Comparison of ENCODE assay signal across 1 cellular context in genomic region chr17:81909966-81910839, GRCh38.
A peak's percentile ranks its signal among the peaks of the same experiment; 100 is the strongest.
TF ChIP-seq lines count a peak whose summit lies in the region.

No MANE protein-coding gene starts in this region.

TF ChIP-seq in HepG2, 621 proteins besides CTCF, POLR2A, EP300 and RAD21 (continued from another document and continues in another):
- peak; percentile 59; the same call in 1 of the 2 replicates for TF ChIP-seq SAFB2 (CRISPR knock-in tag; IDR thresholded peaks at IDR 0.05; ENCODE audit: borderline replicate concordance, low read depth)
- TF ChIP-seq ZNF503 (CRISPR knock-in tag; IDR thresholded peaks at IDR 0.05): peak; percentile 81; the same call in 1 of the 2 replicates
- no peak for TF ChIP-seq ATM (IDR thresholded peaks at IDR 0.05; ENCODE audit: borderline replicate concordance)
- peak; percentile 25; the same call in 1 of the 2 replicates for TF ChIP-seq SIX1 (CRISPR knock-in tag; IDR thresholded peaks at IDR 0.05; ENCODE audit: borderline replicate concordance)
- no peak for TF ChIP-seq ZNF7 (CRISPR knock-in tag; IDR thresholded peaks at IDR 0.05)
- peak; percentile 37; the same call in 1 of the 2 replicates for TF ChIP-seq CHD2 (IDR thresholded peaks at IDR 0.05; ENCODE audit: low read depth, low read length)
- TF ChIP-seq CC2D1A (CRISPR knock-in tag; IDR thresholded peaks at IDR 0.05): 0 out of 2 replicates have a peak, but pooled peaks have one; percentile 61
- TF ChIP-seq RORA (CRISPR knock-in tag; IDR thresholded peaks at IDR 0.05): no peak
- 0 out of 2 replicates have a peak, but pooled peaks have one; percentile 29 for TF ChIP-seq ZNF777 (CRISPR knock-in tag; IDR thresholded peaks at IDR 0.05)
- TF ChIP-seq KMT2A (CRISPR knock-in tag; IDR thresholded peaks at IDR 0.05): peak; percentile 46; the same call in 1 of the 2 replicates
- TF ChIP-seq EZH2 (conservative IDR thresholded peaks at IDR 0.05; ENCODE audit: low read depth, low read length): no peak
- TF ChIP-seq ERF (CRISPR knock-in tag; IDR thresholded peaks at IDR 0.05): peak; percentile 81
- TF ChIP-seq, protein P1, sequence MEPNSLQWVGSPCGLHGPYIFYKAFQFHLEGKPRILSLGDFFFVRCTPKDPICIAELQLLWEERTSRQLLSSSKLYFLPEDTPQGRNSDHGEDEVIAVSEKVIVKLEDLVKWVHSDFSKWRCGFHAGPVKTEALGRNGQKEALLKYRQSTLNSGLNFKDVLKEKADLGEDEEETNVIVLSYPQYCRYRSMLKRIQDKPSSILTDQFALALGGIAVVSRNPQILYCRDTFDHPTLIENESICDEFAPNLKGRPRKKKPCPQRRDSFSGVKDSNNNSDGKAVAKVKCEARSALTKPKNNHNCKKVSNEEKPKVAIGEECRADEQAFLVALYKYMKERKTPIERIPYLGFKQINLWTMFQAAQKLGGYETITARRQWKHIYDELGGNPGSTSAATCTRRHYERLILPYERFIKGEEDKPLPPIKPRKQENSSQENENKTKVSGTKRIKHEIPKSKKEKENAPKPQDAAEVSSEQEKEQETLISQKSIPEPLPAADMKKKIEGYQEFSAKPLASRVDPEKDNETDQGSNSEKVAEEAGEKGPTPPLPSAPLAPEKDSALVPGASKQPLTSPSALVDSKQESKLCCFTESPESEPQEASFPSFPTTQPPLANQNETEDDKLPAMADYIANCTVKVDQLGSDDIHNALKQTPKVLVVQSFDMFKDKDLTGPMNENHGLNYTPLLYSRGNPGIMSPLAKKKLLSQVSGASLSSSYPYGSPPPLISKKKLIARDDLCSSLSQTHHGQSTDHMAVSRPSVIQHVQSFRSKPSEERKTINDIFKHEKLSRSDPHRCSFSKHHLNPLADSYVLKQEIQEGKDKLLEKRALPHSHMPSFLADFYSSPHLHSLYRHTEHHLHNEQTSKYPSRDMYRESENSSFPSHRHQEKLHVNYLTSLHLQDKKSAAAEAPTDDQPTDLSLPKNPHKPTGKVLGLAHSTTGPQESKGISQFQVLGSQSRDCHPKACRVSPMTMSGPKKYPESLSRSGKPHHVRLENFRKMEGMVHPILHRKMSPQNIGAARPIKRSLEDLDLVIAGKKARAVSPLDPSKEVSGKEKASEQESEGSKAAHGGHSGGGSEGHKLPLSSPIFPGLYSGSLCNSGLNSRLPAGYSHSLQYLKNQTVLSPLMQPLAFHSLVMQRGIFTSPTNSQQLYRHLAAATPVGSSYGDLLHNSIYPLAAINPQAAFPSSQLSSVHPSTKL (CRISPR knock-in tag; IDR thresholded peaks at IDR 0.05): peak; percentile 76
- no peak for TF ChIP-seq TBP (CRISPR knock-in tag; IDR thresholded peaks at IDR 0.05)
- no peak for TF ChIP-seq ZNF337 (CRISPR knock-in tag; IDR thresholded peaks at IDR 0.05; ENCODE audit: borderline replicate concordance, low read depth)
- TF ChIP-seq, protein P2, sequence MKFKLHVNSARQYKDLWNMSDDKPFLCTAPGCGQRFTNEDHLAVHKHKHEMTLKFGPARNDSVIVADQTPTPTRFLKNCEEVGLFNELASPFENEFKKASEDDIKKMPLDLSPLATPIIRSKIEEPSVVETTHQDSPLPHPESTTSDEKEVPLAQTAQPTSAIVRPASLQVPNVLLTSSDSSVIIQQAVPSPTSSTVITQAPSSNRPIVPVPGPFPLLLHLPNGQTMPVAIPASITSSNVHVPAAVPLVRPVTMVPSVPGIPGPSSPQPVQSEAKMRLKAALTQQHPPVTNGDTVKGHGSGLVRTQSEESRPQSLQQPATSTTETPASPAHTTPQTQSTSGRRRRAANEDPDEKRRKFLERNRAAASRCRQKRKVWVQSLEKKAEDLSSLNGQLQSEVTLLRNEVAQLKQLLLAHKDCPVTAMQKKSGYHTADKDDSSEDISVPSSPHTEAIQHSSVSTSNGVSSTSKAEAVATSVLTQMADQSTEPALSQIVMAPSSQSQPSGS (CRISPR knock-in tag; IDR thresholded peaks at IDR 0.05): peak; percentile 44; the same call in 1 of the 2 replicates
- TF ChIP-seq RFX5 (IDR thresholded peaks at IDR 0.05; ENCODE audit: low read depth, low read length): peak; percentile 34; the same call in 1 of the 2 replicates
- TF ChIP-seq, protein P3, sequence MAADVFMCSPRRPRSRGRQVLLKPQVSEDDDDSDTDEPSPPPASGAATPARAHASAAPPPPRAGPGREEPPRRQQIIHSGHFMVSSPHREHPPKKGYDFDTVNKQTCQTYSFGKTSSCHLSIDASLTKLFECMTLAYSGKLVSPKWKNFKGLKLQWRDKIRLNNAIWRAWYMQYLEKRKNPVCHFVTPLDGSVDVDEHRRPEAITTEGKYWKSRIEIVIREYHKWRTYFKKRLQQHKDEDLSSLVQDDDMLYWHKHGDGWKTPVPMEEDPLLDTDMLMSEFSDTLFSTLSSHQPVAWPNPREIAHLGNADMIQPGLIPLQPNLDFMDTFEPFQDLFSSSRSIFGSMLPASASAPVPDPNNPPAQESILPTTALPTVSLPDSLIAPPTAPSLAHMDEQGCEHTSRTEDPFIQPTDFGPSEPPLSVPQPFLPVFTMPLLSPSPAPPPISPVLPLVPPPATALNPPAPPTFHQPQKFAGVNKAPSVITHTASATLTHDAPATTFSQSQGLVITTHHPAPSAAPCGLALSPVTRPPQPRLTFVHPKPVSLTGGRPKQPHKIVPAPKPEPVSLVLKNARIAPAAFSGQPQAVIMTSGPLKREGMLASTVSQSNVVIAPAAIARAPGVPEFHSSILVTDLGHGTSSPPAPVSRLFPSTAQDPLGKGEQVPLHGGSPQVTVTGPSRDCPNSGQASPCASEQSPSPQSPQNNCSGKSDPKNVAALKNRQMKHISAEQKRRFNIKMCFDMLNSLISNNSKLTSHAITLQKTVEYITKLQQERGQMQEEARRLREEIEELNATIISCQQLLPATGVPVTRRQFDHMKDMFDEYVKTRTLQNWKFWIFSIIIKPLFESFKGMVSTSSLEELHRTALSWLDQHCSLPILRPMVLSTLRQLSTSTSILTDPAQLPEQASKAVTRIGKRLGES (CRISPR knock-in tag; IDR thresholded peaks at IDR 0.05; ENCODE audit: borderline replicate concordance): peak; percentile 97
- no peak for TF ChIP-seq ZNF44 (CRISPR knock-in tag; IDR thresholded peaks at IDR 0.05)
- peak; percentile 57; the same call in 1 of the 2 replicates for TF ChIP-seq ZBTB14 (CRISPR knock-in tag; IDR thresholded peaks at IDR 0.05)
- 0 out of 2 replicates have a peak, but pooled peaks have one; percentile 58 for TF ChIP-seq ZNF335 (CRISPR knock-in tag; IDR thresholded peaks at IDR 0.05)
- peak; percentile 97 for TF ChIP-seq NRL (CRISPR knock-in tag; IDR thresholded peaks at IDR 0.05; ENCODE audit: borderline replicate concordance)
- no peak for TF ChIP-seq ATF7 (IDR thresholded peaks at IDR 0.05)
- peak; percentile 81 for TF ChIP-seq ATF7 (CRISPR knock-in tag; IDR thresholded peaks at IDR 0.05)
- TF ChIP-seq NR2F2 (IDR thresholded peaks at IDR 0.05; ENCODE audit: borderline replicate concordance, low read depth): peak; percentile 86
- TF ChIP-seq ZNF549 (CRISPR knock-in tag; IDR thresholded peaks at IDR 0.05): no peak
- TF ChIP-seq ZNF138 (CRISPR knock-in tag; IDR thresholded peaks at IDR 0.05; ENCODE audit: low read depth): 0 out of 2 replicates have a peak, but pooled peaks have one; percentile 4
- TF ChIP-seq ZC3H13 (CRISPR knock-in tag; IDR thresholded peaks at IDR 0.05): peak; percentile 99
- TF ChIP-seq MED13 (CRISPR knock-in tag; IDR thresholded peaks at IDR 0.05): peak; percentile 93
- TF ChIP-seq JUNB (CRISPR knock-in tag; IDR thresholded peaks at IDR 0.05; ENCODE audit: borderline replicate concordance): no peak
- no peak for TF ChIP-seq PCBP2 (optimal IDR thresholded peaks at IDR 0.05; ENCODE audit: low read depth, low read length, poor library complexity, severe bottlenecking)
- 0 out of 2 replicates have a peak, but pooled peaks have one; percentile 65 for TF ChIP-seq ZBTB3 (CRISPR knock-in tag; IDR thresholded peaks at IDR 0.05; ENCODE audit: borderline replicate concordance, low read depth)
- no peak for TF ChIP-seq ZNF878 (CRISPR knock-in tag; IDR thresholded peaks at IDR 0.05)
- 0 out of 2 replicates have a peak, but pooled peaks have one; percentile 35 for TF ChIP-seq ZNF747 (CRISPR knock-in tag; IDR thresholded peaks at IDR 0.05; ENCODE audit: borderline replicate concordance)
- no peak for TF ChIP-seq PBX2 (CRISPR knock-in tag; IDR thresholded peaks at IDR 0.05)
- no peak for TF ChIP-seq NFIB (CRISPR knock-in tag; IDR thresholded peaks at IDR 0.05; ENCODE audit: borderline replicate concordance)
- TF ChIP-seq ZNF207 (IDR thresholded peaks at IDR 0.05; ENCODE audit: borderline replicate concordance): no peak
- TF ChIP-seq ETV6 (CRISPR knock-in tag; conservative IDR thresholded peaks at IDR 0.05): no peak
- TF ChIP-seq ISL2 (CRISPR knock-in tag; IDR thresholded peaks at IDR 0.05): peak; percentile 59
- peak; percentile 80; the same call in 1 of the 2 replicates for TF ChIP-seq SALL1 (CRISPR knock-in tag; IDR thresholded peaks at IDR 0.05)
- TF ChIP-seq HMGXB3 (CRISPR knock-in tag; IDR thresholded peaks at IDR 0.05; ENCODE audit: borderline replicate concordance): 0 out of 2 replicates have a peak, but pooled peaks have one; percentile 70
- TF ChIP-seq SOX13 (IDR thresholded peaks at IDR 0.05): no peak; the same call in 1 of the 2 replicates
- peak in 1 of 2 experiments; percentile 88; a peak in 2 of 4 replicates for TF ChIP-seq SOX13 (CRISPR knock-in tag; conservative IDR thresholded peaks at IDR 0.05 in 1 of 2, IDR thresholded peaks at IDR 0.05 in 1 of 2)
- TF ChIP-seq, protein P4, sequence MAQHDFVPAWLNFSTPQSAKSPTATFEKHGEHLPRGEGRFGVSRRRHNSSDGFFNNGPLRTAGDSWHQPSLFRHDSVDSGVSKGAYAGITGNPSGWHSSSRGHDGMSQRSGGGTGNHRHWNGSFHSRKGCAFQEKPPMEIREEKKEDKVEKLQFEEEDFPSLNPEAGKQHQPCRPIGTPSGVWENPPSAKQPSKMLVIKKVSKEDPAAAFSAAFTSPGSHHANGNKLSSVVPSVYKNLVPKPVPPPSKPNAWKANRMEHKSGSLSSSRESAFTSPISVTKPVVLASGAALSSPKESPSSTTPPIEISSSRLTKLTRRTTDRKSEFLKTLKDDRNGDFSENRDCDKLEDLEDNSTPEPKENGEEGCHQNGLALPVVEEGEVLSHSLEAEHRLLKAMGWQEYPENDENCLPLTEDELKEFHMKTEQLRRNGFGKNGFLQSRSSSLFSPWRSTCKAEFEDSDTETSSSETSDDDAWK (CRISPR knock-in tag; IDR thresholded peaks at IDR 0.05): no peak
- TF ChIP-seq KLF11 (CRISPR knock-in tag; IDR thresholded peaks at IDR 0.05): peak; percentile 83
- peak; percentile 94 for TF ChIP-seq SPEN (CRISPR knock-in tag; IDR thresholded peaks at IDR 0.05; ENCODE audit: low read depth)
- peak; percentile 96 for TF ChIP-seq NR2F6 (IDR thresholded peaks at IDR 0.05)
- TF ChIP-seq NR2F6 (CRISPR knock-in tag; IDR thresholded peaks at IDR 0.05): peak; percentile 96
- no peak for TF ChIP-seq FIP1L1 (IDR thresholded peaks at IDR 0.05; ENCODE audit: borderline replicate concordance, insufficient read depth, low read depth, low read length)
